8 cellular contexts compared by ENCODE assay signal in the genomic region with DNA sequence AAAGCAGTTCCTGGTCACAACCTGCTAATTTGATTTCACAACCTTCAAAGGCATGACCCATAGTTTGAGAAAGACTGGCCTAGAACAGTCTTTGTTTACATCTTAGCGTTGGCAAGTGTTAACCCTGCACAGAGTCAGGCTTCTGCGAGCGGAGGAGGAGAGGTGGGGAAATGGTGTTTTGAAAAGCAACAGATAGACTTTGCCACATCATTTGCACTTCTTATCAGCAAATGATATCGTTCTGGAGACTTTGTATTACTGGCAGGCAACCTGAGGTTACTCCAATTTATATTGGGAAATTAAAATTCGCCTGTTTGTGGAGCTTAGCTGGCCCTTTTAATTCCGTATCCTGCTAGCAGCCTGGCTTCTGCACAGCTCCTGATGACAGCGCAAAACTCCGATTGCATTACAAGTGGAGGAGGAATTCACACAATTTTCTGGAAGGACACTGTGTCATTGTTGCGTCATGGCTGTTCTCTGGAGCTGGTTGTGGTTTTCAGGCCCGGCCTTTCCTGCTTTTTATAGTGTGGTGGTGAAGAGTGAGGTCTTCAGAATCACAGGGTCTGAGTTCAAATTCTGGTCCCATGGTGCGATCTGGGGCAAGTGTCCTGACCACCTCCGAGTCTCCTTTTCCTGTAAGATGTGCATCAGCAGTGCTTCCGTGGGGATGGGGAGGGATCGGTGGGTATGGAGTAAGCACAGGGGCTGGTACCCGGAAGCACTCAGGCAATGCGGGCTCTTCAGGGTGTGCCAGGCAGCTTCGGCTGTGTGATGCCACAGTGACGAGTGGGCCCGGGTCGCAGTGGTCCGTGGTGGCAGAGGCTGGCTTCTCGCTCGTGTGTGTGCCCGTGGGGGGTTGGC. TPM values are rescaled to one million over a fixed set of nuclear protein-coding genes. Genes with fewer than 3 reads are reported as not detected.
DNase-seq lines count a peak whose midpoint lies in the region; ATAC-seq, FAIRE-seq and TF ChIP-seq lines count a peak whose summit lies in the region.

No MANE protein-coding gene starts in this region.

- peak; percentile 69 for DNase-seq in HTR-8/SVneo (ENCODE audit: insufficient read length, low spot score)
- DNase-seq in body of pancreas = peak; percentile 48 to 85 (median 56)
- peak; percentile 31 to 79 for DNase-seq in left colon
- no peak for DNase-seq in T-cell
- DNase-seq in activated CD8-positive, alpha-beta memory T cell treated with anti-CD3 and anti-CD28 coated beads, Interleukin-2, amount 10 ng/mL, durations not matched to agents 7 days and 5 days = no peak
- no peak for DNase-seq in immature natural killer cell
- no peak for DNase-seq in dermis blood vessel endothelial cell

- no peaks in the 10 kb centered on the region for H3K27me3 Mint-ChIP-seq in T-cell
- no peaks in the 10 kb centered on the region for H3K27me3 Mint-ChIP-seq in activated CD8-positive, alpha-beta memory T cell treated with anti-CD3 and anti-CD28 coated beads, Interleukin-2, amount 10 ng/mL, durations not matched to agents 7 days and 5 days
- peaks cover 0 to 2% (median 0%) of the 10 kb centered on the region in 3 donors for H3K27me3 Mint-ChIP-seq in immature natural killer cell (ENCODE audit: low read depth in 3 of 3)

- WGBS in body of pancreas, 2 donors = 51 to 60% methylated on average over 13 to 24 of the region's 24 CpGs

- H3K4me3 Mint-ChIP-seq in T-cell (no peak overlapping the region), immature natural killer cell (no peak overlapping the region)
- no peak overlapping the region for H3K4me3 Mint-ChIP-seq in activated CD8-positive, alpha-beta memory T cell treated with anti-CD3 and anti-CD28 coated beads, Interleukin-2, amount 10 ng/mL, durations not matched to agents 7 days and 5 days

- no peaks in the 10 kb centered on the region for H3K27me3 ChIP-seq in body of pancreas

- no peaks in the 10 kb centered on the region for H3K36me3 ChIP-seq in body of pancreas (replicated peaks in 1 of 2; ENCODE audit: insufficient read depth in 1 of 2, low read depth in 2 of 2)

- peak overlapping the region; percentile 14 to 77 (median 58) for H3K27ac ChIP-seq in body of pancreas
- H3K27ac ChIP-seq in temporal lobe (ENCODE audit: low read depth, low read length) = peak overlapping the region; percentile 98

- H3K36me3 Mint-ChIP-seq in T-cell (peaks cover 6% of the 10 kb centered on the region), immature natural killer cell (peaks cover 0 to 4% (median 3%) of the 10 kb centered on the region in 3 donors)
- no peaks in the 10 kb centered on the region for H3K36me3 Mint-ChIP-seq in activated CD8-positive, alpha-beta memory T cell treated with anti-CD3 and anti-CD28 coated beads, Interleukin-2, amount 10 ng/mL, durations not matched to agents 7 days and 5 days

- no peak for FAIRE-seq in HTR-8/SVneo (lab: Jason Lieb, UNC)

- H3K9me3 Mint-ChIP-seq in T-cell (no peaks in the 10 kb centered on the region), immature natural killer cell (no peaks in the 10 kb centered on the region)
- H3K9me3 Mint-ChIP-seq in activated CD8-positive, alpha-beta memory T cell treated with anti-CD3 and anti-CD28 coated beads, Interleukin-2, amount 10 ng/mL, durations not matched to agents 7 days and 5 days (ENCODE audit: low read depth) = no peaks in the 10 kb centered on the region

- no peak overlapping the region for H3K4me3 ChIP-seq in body of pancreas

- peak; percentile 76 for ATAC-seq in body of pancreas
- ATAC-seq in left colon = peak; percentile 5
- ATAC-seq in T-cell (replicated peaks in 1 of 4) = no peak
- ATAC-seq in activated CD8-positive, alpha-beta memory T cell treated with anti-CD3 and anti-CD28 coated beads, Interleukin-2, amount 10 ng/mL, durations not matched to agents 7 days and 5 days = no peak

- CTCF ChIA-PET in T-cell (lab: Charles Lee) = no interaction called here
- CTCF ChIA-PET in activated CD8-positive, alpha-beta memory T cell treated with anti-CD3 and anti-CD28 coated beads, Interleukin-2, amount 10 ng/mL, durations not matched to agents 7 days and 5 days (lab: Charles Lee) = no interaction called here

- POLR2A ChIA-PET in T-cell (lab: Charles Lee) = interaction anchor here in 1 of 2 donors (0.7 kb wide), 1 partner anchor 70 kb away, joined by 3 read pairs; no protein-coding TSS in a partner anchor

- H3K4me1 ChIP-seq in body of pancreas = peaks cover 23% of the 10 kb centered on the region

- H3K4me1 Mint-ChIP-seq in T-cell (peaks cover 14 to 45% (median 35%) of the 10 kb centered on the region in 3 donors), immature natural killer cell (peaks cover 50 to 54% of the 10 kb centered on the region in 2 donors)
- no peaks in the 10 kb centered on the region for H3K4me1 Mint-ChIP-seq in activated CD8-positive, alpha-beta memory T cell treated with anti-CD3 and anti-CD28 coated beads, Interleukin-2, amount 10 ng/mL, durations not matched to agents 7 days and 5 days

- H3K27ac Mint-ChIP-seq in T-cell = no peak overlapping the region
- no peak overlapping the region for H3K27ac Mint-ChIP-seq in activated CD8-positive, alpha-beta memory T cell treated with anti-CD3 and anti-CD28 coated beads, Interleukin-2, amount 10 ng/mL, durations not matched to agents 7 days and 5 days
- H3K27ac Mint-ChIP-seq in immature natural killer cell = peak overlapping the region in 2 of 6 donors; percentile 9 to 76

- no peaks in the 10 kb centered on the region for H3K9me3 ChIP-seq in body of pancreas

- TF ChIP-seq CTCF in body of pancreas (IDR thresholded peaks at IDR 0.05) = no peak

- intact Hi-C loops in body of pancreas (cut with DNase I) = no loop called here
- intact Hi-C loops in left colon (cut with DNase I, micrococcal nuclease) = no loop called here

- no peak for TF ChIP-seq POLR2A in body of pancreas (IDR thresholded peaks at IDR 0.05)

RNA-seq across cellular contexts. Expression of a gene that starts 49.1 kb away (rescaled TPM):
- 10 to 100 TPM; 41.2 to 66.3 TPM for total RNA-seq in body of pancreas
- total RNA-seq in left colon = 10 to 100 TPM in 1 of 2 donors, 1 to 10 TPM in 1; 9.6 to 29.6 TPM
- total RNA-seq in temporal lobe = 2.0 TPM
- under 1 TPM; 0.28 to 0.70 (median 0.47) TPM for total RNA-seq in T-cell
- total RNA-seq in activated CD8-positive, alpha-beta memory T cell treated with anti-CD3 and anti-CD28 coated beads, Interleukin-2, amount 10 ng/mL, durations not matched to agents 7 days and 5 days = under 1 TPM in 1 of 2 experiments, not detected in 1; 0.07 TPM
- not detected for polyA plus RNA-seq in immature natural killer cell
- 148 and 336 TPM in 2 replicates for total RNA-seq in dermis blood vessel endothelial cell

RNA-seq across cellular contexts. Expression of a gene that starts 55.2 kb away (rescaled TPM):
- total RNA-seq in body of pancreas (10 to 100 TPM in 1 of 2 donors, 1 to 10 TPM in 1; 2.6 to 26.4 TPM), left colon (10 to 100 TPM; 14.9 to 16.8 TPM), temporal lobe (3.7 TPM), T-cell (10 to 100 TPM; 31.9 to 39.3 (median 35.1) TPM), dermis blood vessel endothelial cell (12.2 and 12.9 TPM in 2 replicates)
- total RNA-seq in activated CD8-positive, alpha-beta memory T cell treated with anti-CD3 and anti-CD28 coated beads, Interleukin-2, amount 10 ng/mL, durations not matched to agents 7 days and 5 days = 10 to 100 TPM; 16.6 to 20.7 TPM
- polyA plus RNA-seq in immature natural killer cell = 1 to 10 TPM in 1 of 3 donors, under 1 TPM in 1, not detected in 1; 0.36 to 1.9 TPM

Comparison
In these comparisons a context has a peak if more than half of its experiments do, and no peak if none do; other contexts are left out.
1. DNase-seq: peak in HTR-8/SVneo (single experiment), body of pancreas (4 of 4) and left colon (2 of 2); none in T-cell (0 of 34), activated CD8-positive, alpha-beta memory T cell treated with anti-CD3 and anti-CD28 coated beads, Interleukin-2, amount 10 ng/mL, durations not matched to agents 7 days and 5 days (single experiment), immature natural killer cell (0 of 3) and dermis blood vessel endothelial cell (single experiment).
2. ATAC-seq: peak in body of pancreas (single experiment) and left colon (single experiment); none in T-cell (0 of 4) and activated CD8-positive, alpha-beta memory T cell treated with anti-CD3 and anti-CD28 coated beads, Interleukin-2, amount 10 ng/mL, durations not matched to agents 7 days and 5 days (single experiment).